Comparison of ENCODE assay signal across 15 cellular contexts in the genomic region with DNA sequence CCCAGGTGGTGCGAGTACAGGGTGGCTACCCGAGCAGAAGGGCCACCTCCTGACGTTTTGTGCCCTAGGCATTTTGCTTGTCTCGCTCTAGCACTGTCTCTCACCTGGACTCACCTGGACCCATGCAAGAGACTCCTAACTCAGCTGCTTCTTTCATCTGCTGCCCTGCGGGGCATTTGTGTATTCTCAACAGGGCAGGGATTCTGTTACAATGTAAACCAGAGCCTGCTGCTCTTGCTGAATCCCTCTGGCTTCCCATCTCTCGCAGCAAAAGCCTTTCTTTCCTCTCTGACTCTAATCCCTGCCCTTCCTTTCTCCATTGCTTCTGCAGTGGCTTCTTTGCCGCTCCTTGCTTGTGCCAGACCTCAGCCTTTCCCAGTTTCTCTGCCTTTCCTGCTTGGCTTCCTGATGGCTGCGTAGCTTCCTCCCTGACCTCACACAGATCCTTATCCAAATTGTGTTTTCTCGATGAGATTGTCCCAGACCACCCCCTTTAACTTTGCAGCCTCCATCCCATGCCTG. TPM values are rescaled to one million over a fixed set of nuclear protein-coding genes. Genes with fewer than 3 reads are reported as not detected.
DNase-seq lines count a peak whose midpoint lies in the region; ATAC-seq, FAIRE-seq and TF ChIP-seq lines count a peak whose summit lies in the region.
"Had no signal": no experiment of that assay in that cellular context is flagged by ENCODE, and none has a peak within 500 bp of the region (broad histone marks: within the 10 kb centered on the region; RNA-seq: fewer than 3 reads in every experiment).

No MANE protein-coding gene starts in this region.

- peak; percentile 81 for FAIRE-seq in endothelial cell of umbilical vein (lab: Jason Lieb, UNC)

- POLR2A ChIA-PET in endothelial cell of umbilical vein (lab: Charles Lee), result interaction anchor here (0.6 to 1.6 kb wide), 5 partner anchors 9 to 152 kb away, joined by 3 to 5 read pairs (median 3); no protein-coding TSS in a partner anchor

- peak overlapping the region; percentile 31 for H3K4me2 ChIP-seq in endothelial cell of umbilical vein (ENCODE audit: insufficient read depth, low read length)

- ATAC-seq in upper lobe of right lung (no peak), mucosa of descending colon (no peak)
- ATAC-seq: foreskin keratinocyte, Right ventricle myocardium inferior had no signal

- H3K4me1 ChIP-seq in endothelial cell of umbilical vein (ENCODE audit: control insufficient read depth, extremely low read depth, insufficient read depth, low read length), result peaks cover 36% of the 10 kb centered on the region
- H3K4me1 ChIP-seq in upper lobe of right lung, result no peaks in the 10 kb centered on the region
- no peaks in the 10 kb centered on the region for H3K4me1 ChIP-seq in mucosa of descending colon (ENCODE audit: low read depth)
- H3K4me1 ChIP-seq: foreskin keratinocyte had no signal

- H2AFZ ChIP-seq in endothelial cell of umbilical vein (ENCODE audit: low read depth, low read length), result peak overlapping the region; percentile 18

- H3K27me3 Mint-ChIP-seq in activated naive CD4-positive, alpha-beta T cell treated with anti-CD3 and anti-CD28 coated beads for 36 hours (ENCODE audit: low read depth), result no peaks in the 10 kb centered on the region
- H3K27me3 Mint-ChIP-seq: activated naive CD8-positive, alpha-beta T cell treated with anti-CD3 and anti-CD28 coated beads for 36 hours had no signal

- dilution Hi-C loops in endothelial cell of umbilical vein (cut with MboI; ENCODE audit: extremely low pct_ligation_motif_present, low sequenced_read_pairs), result no loop called here

- peaks cover 18% of the 10 kb centered on the region for H3K4me1 Mint-ChIP-seq in activated naive CD4-positive, alpha-beta T cell treated with anti-CD3 and anti-CD28 coated beads for 36 hours (ENCODE audit: low read depth)

- H3K9ac ChIP-seq in endothelial cell of umbilical vein (replicated peaks; ENCODE audit: extremely low read depth, insufficient read depth, low read length), result peak overlapping the region; percentile 44

- H3K27ac ChIP-seq in endothelial cell of umbilical vein (ENCODE audit: insufficient read depth, low read depth, low read length) (peak overlapping the region; percentile 77), upper lobe of right lung (no peak overlapping the region)
- H3K27ac ChIP-seq: cardiac muscle cell, foreskin keratinocyte had no signal

- CTCF ChIA-PET in endothelial cell of umbilical vein (lab: Charles Lee), result interaction anchor here (0.9 to 3.2 kb wide), 9 partner anchors 9 to 97 kb away, joined by 3 to 48 read pairs (median 4); a partner anchor contains a TSS
- CTCF ChIA-PET in activated naive CD4-positive, alpha-beta T cell treated with anti-CD3 and anti-CD28 coated beads for 36 hours (lab: Charles Lee), result interaction anchor here (0.6 kb wide), 1 partner anchor 9 kb away, joined by 3 read pairs; no protein-coding TSS in a partner anchor

- TF ChIP-seq CTCF in endothelial cell of umbilical vein (IDR thresholded peaks at IDR 0.05; ENCODE audit: extremely low read depth in 1 of 2, insufficient read depth in 1 of 2, low read depth in 1 of 2, low read length in 2 of 2) (no peak), upper lobe of right lung (IDR thresholded peaks at IDR 0.05) (no peak), mucosa of descending colon (IDR thresholded peaks at IDR 0.05) (no peak)

- H3K9me1 ChIP-seq in endothelial cell of umbilical vein (replicated peaks; ENCODE audit: control insufficient read depth, extremely low read depth, insufficient read depth, low read length), result no peaks in the 10 kb centered on the region

- no TSS peak for BruUV-seq in endothelial cell of umbilical vein (replicated peaks; lab: Mats Ljungman, UMichigan)

- intact Hi-C loops in endothelial cell of umbilical vein (cut with micrococcal nuclease) (loop anchor here (1.0 kb wide), 1 partner anchor 9 kb away; no protein-coding TSS in a partner anchor), upper lobe of right lung (cut with DNase I) (no loop called here), mucosa of descending colon (cut with DNase I, micrococcal nuclease) (no loop called here)
- intact Hi-C loops in activated naive CD4-positive, alpha-beta T cell treated with anti-CD3 and anti-CD28 coated beads for 36 hours (cut with micrococcal nuclease), result no loop called here

- H3K36me3 ChIP-seq in endothelial cell of umbilical vein (ENCODE audit: control insufficient read depth in 2 of 2, extremely low read depth in 1 of 2, insufficient read depth in 2 of 2, low read length in 2 of 2) (no peaks in the 10 kb centered on the region), upper lobe of right lung (no peaks in the 10 kb centered on the region), mucosa of descending colon (ENCODE audit: low read depth) (no peaks in the 10 kb centered on the region)
- H3K36me3 ChIP-seq: cardiac muscle cell had no signal

- H3K4me3 ChIP-seq in endothelial cell of umbilical vein (replicated peaks in 1 of 3; ENCODE audit: insufficient read depth in 1 of 3, low read depth in 1 of 3, low read length in 3 of 3), result no peak overlapping the region
- no peak overlapping the region for H3K4me3 ChIP-seq in upper lobe of right lung
- no peak overlapping the region for H3K4me3 ChIP-seq in mucosa of descending colon
- H3K4me3 ChIP-seq: cardiac muscle cell had no signal

- H3K36me3 Mint-ChIP-seq in activated naive CD4-positive, alpha-beta T cell treated with anti-CD3 and anti-CD28 coated beads for 36 hours (ENCODE audit: low read depth), result no peaks in the 10 kb centered on the region

- H3K79me2 ChIP-seq in endothelial cell of umbilical vein (ENCODE audit: control insufficient read depth, insufficient read depth, low read length), result no peaks in the 10 kb centered on the region

- no peaks in the 10 kb centered on the region for H4K20me1 ChIP-seq in endothelial cell of umbilical vein (replicated peaks; ENCODE audit: control insufficient read depth, extremely low read depth, insufficient read depth, low read length)

- H3K4me3 Mint-ChIP-seq in activated naive CD4-positive, alpha-beta T cell treated with anti-CD3 and anti-CD28 coated beads for 36 hours, result no peak overlapping the region
- H3K4me3 Mint-ChIP-seq: activated naive CD8-positive, alpha-beta T cell treated with anti-CD3 and anti-CD28 coated beads for 36 hours; T-helper 2 cell treated with Interferon-gamma antibody and Interleukin-4, amounts not matched to agents 5 μg/mL and 100 μg/mL, for 36 hours had no signal

- DNase-seq in COLO668 (lab: John Stamatoyannopoulos, UW; ENCODE audit: unreplicated experiment) (peak; percentile 83), NCI-H1417 (lab: John Stamatoyannopoulos, UW) (peak; percentile 12 to 90 (median 63)), NCI-H526 (lab: John Stamatoyannopoulos, UW) (peak; percentile 86), endothelial cell of umbilical vein (ENCODE audit: low read depth, low spot score) (no peak), upper lobe of right lung (no peak), mucosa of descending colon (no peak), kidney glomerular epithelial cell (lab: John Stamatoyannopoulos, UW) (no peak)
- DNase-seq in activated naive CD4-positive, alpha-beta T cell treated with anti-CD3 and anti-CD28 coated beads for 36 hours, result no peak
- DNase-seq: activated CD4-positive, alpha-beta T cell treated with anti-CD3 and anti-CD28 coated beads for 4 hours; activated naive CD8-positive, alpha-beta T cell treated with anti-CD3 and anti-CD28 coated beads for 36 hours; activated T-cell treated with anti-CD3 and anti-CD28 coated beads for 4 hours; foreskin keratinocyte had no signal

- no peaks in the 10 kb centered on the region for H3K9me3 ChIP-seq in endothelial cell of umbilical vein (replicated peaks; ENCODE audit: control insufficient read depth, insufficient read depth, low read length)
- no peaks in the 10 kb centered on the region for H3K9me3 ChIP-seq in upper lobe of right lung
- H3K9me3 ChIP-seq in mucosa of descending colon, result no peaks in the 10 kb centered on the region

- H3K27me3 ChIP-seq in endothelial cell of umbilical vein (ENCODE audit: control insufficient read depth in 2 of 2, insufficient read depth in 2 of 2, low read length in 2 of 2) (no peaks in the 10 kb centered on the region), upper lobe of right lung (peaks cover 2% of the 10 kb centered on the region)
- H3K27me3 ChIP-seq: cardiac muscle cell had no signal

- no peak for TF ChIP-seq POLR2A in endothelial cell of umbilical vein (IDR thresholded peaks at IDR 0.05; ENCODE audit: low read depth, low read length)

- no peaks in the 10 kb centered on the region for H3K9me3 Mint-ChIP-seq in activated naive CD4-positive, alpha-beta T cell treated with anti-CD3 and anti-CD28 coated beads for 36 hours
- H3K9me3 Mint-ChIP-seq: activated naive CD8-positive, alpha-beta T cell treated with anti-CD3 and anti-CD28 coated beads for 36 hours; T-helper 2 cell treated with Interferon-gamma antibody and Interleukin-4, amounts not matched to agents 5 μg/mL and 100 μg/mL, for 36 hours had no signal

- no peak overlapping the region for H3K27ac Mint-ChIP-seq in activated naive CD4-positive, alpha-beta T cell treated with anti-CD3 and anti-CD28 coated beads for 36 hours
- H3K27ac Mint-ChIP-seq: activated naive CD8-positive, alpha-beta T cell treated with anti-CD3 and anti-CD28 coated beads for 36 hours; T-helper 2 cell treated with Interferon-gamma antibody and Interleukin-4, amounts not matched to agents 5 μg/mL and 100 μg/mL, for 36 hours had no signal

RNA-seq across cellular contexts. Expression of a gene that starts 10.2 kb away (rescaled TPM):
- total RNA-seq in endothelial cell of umbilical vein, result 5.1 and 7.0 TPM in 2 replicates
- 3.9 TPM in 2 replicates for polyA plus RNA-seq in endothelial cell of umbilical vein
- 2.7 and 2.8 TPM in 2 replicates for polyA plus RNA-seq in endothelial cell of umbilical vein (2011; cell fraction: cytosol; rRNA removed)
- 6.0 and 6.1 TPM in 2 replicates for polyA plus RNA-seq in endothelial cell of umbilical vein (2011; cell fraction: nucleus; rRNA removed)
- polyA plus RNA-seq in endothelial cell of umbilical vein (2012), result 3.1 and 3.8 TPM in 2 replicates
- 4.8 and 6.7 TPM in 2 replicates for polyA minus RNA-seq in endothelial cell of umbilical vein
- 9.7 TPM for polyA minus RNA-seq in endothelial cell of umbilical vein (2011; cell fraction: cytosol; rRNA and poly(A)+ RNA removed)
- polyA minus RNA-seq in endothelial cell of umbilical vein (2011; cell fraction: nucleus; rRNA and poly(A)+ RNA removed), result 4.3 and 7.6 TPM in 2 replicates
- total RNA-seq in upper lobe of right lung, result 4.8 TPM
- 1 to 10 TPM; 1.7 to 3.1 (median 2.1) TPM for total RNA-seq in mucosa of descending colon
- 10 to 100 TPM in 1 of 2 experiments, 1 to 10 TPM in 1; 9.0 to 10.5 TPM for total RNA-seq in activated naive CD4-positive, alpha-beta T cell treated with anti-CD3 and anti-CD28 coated beads for 36 hours

RNA-seq across cellular contexts. Expression of a gene that starts 10.6 kb away (rescaled TPM):
- total RNA-seq in endothelial cell of umbilical vein (0.74 and 0.91 TPM in 2 replicates), upper lobe of right lung (7.5 TPM), mucosa of descending colon (under 1 TPM; 0.14 to 0.47 (median 0.34) TPM)
- 0.60 and 0.65 TPM in 2 replicates for polyA plus RNA-seq in endothelial cell of umbilical vein
- polyA plus RNA-seq in endothelial cell of umbilical vein (2011; cell fraction: cytosol; rRNA removed), result 0.24 and 0.34 TPM in 2 replicates
- 0.55 and 0.65 TPM in 2 replicates for polyA plus RNA-seq in endothelial cell of umbilical vein (2011; cell fraction: nucleus; rRNA removed)
- polyA plus RNA-seq in endothelial cell of umbilical vein (2012), result 0.76 and 1.1 TPM in 2 replicates
- 2.0 and 2.2 TPM in 2 replicates for polyA minus RNA-seq in endothelial cell of umbilical vein
- polyA minus RNA-seq in endothelial cell of umbilical vein (2011; cell fraction: cytosol; rRNA and poly(A)+ RNA removed), result 80.2 TPM
- polyA minus RNA-seq in endothelial cell of umbilical vein (2011; cell fraction: nucleus; rRNA and poly(A)+ RNA removed), result 0.67 and 1.2 TPM in 2 replicates
- total RNA-seq in activated naive CD4-positive, alpha-beta T cell treated with anti-CD3 and anti-CD28 coated beads for 36 hours, result 1 to 10 TPM in 1 of 2 experiments, under 1 TPM in 1; 0.96 to 1.1 TPM
- total RNA-seq: foreskin keratinocyte had no signal
- polyA plus RNA-seq: cardiac muscle cell, foreskin keratinocyte had no signal

RNA-seq across cellular contexts. Expression of a gene that starts 53.7 kb away (rescaled TPM):
- total RNA-seq in endothelial cell of umbilical vein (53.7 and 57.3 TPM in 2 replicates), upper lobe of right lung (50.5 TPM), mucosa of descending colon (10 to 100 TPM; 38.0 to 72.0 (median 44.6) TPM)
- 37.0 and 46.7 TPM in 2 replicates for polyA plus RNA-seq in endothelial cell of umbilical vein
- polyA plus RNA-seq in endothelial cell of umbilical vein (2011; cell fraction: cytosol; rRNA removed), result 51.2 and 52.4 TPM in 2 replicates
- polyA plus RNA-seq in endothelial cell of umbilical vein (2011; cell fraction: nucleus; rRNA removed), result 52.2 and 59.6 TPM in 2 replicates
- 78.2 and 107 TPM in 2 replicates for polyA plus RNA-seq in endothelial cell of umbilical vein (2012)
- polyA minus RNA-seq in endothelial cell of umbilical vein, result 24.3 and 25.3 TPM in 2 replicates
- polyA minus RNA-seq in endothelial cell of umbilical vein (2011; cell fraction: cytosol; rRNA and poly(A)+ RNA removed), result 18.4 TPM
- 20.9 and 22.9 TPM in 2 replicates for polyA minus RNA-seq in endothelial cell of umbilical vein (2011; cell fraction: nucleus; rRNA and poly(A)+ RNA removed)
- 100 to 1,000 TPM; 190 to 195 TPM for total RNA-seq in activated naive CD4-positive, alpha-beta T cell treated with anti-CD3 and anti-CD28 coated beads for 36 hours

Comparison
In these comparisons a context has a peak if more than half of its experiments do, and no peak if none do; other contexts are left out.
1. DNase-seq: peak in COLO668 (single experiment), NCI-H1417 (3 of 3) and NCI-H526 (2 of 2); none in endothelial cell of umbilical vein (single experiment), upper lobe of right lung (single experiment), mucosa of descending colon (0 of 3), kidney glomerular epithelial cell (single experiment) and activated naive CD4-positive, alpha-beta T cell treated with anti-CD3 and anti-CD28 coated beads for 36 hours (single experiment).